ENCODE assay signal across 9 cellular contexts in the genomic region with DNA sequence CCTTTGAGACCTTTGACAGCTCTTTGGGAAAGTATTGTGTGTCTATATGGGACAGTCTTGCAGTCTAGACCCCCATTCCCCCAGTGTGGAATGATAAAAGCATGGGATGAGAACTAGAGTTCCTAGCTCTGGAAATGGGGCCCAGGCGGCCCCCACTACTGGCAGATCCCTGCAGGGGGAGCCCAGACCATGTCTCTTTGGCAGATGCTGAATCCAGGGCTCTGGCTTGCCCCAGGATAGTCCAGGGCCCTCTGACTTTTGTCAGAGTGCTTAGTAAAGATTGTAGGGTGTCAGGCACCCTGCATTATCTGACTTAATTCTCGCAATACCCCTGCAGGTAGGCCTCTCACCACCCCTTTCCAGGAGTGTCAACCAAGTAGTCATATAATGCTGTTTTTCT. TPM values are rescaled to one million over a fixed set of nuclear protein-coding genes. Genes with fewer than 3 reads are reported as not detected.
A peak's percentile ranks its signal among the peaks of the same experiment; 100 is the strongest.
DNase-seq lines count a peak whose midpoint lies in the region; ATAC-seq and TF ChIP-seq lines count a peak whose summit lies in the region.
"Had no signal": no experiment of that assay in that cellular context is flagged by ENCODE, and none has a peak within 500 bp of the region (broad histone marks: within the 10 kb centered on the region; RNA-seq: fewer than 3 reads in every experiment).

No MANE protein-coding gene starts in this region.

- POLR2A ChIA-PET in activated CD4-positive, alpha-beta T cell treated with anti-CD3 and anti-CD28 coated beads, Interleukin-2, amount 10 ng/mL, durations not matched to agents 7 days and 5 days (lab: Charles Lee) = no interaction called here
- POLR2A ChIA-PET in OCI-LY7 (lab: Charles Lee) = no interaction called here

- H3K9me3 ChIP-seq in OCI-LY7 (ENCODE audit: low read length) (no peaks in the 10 kb centered on the region), fibroblast of lung (ENCODE audit: control insufficient read depth, insufficient read depth, low read depth, low read length) (no peaks in the 10 kb centered on the region)

- H3K27me3 ChIP-seq in fibroblast of lung (ENCODE audit: control insufficient read depth, insufficient read depth, low read length) = no peaks in the 10 kb centered on the region

- no peak overlapping the region for H3K4me3 Mint-ChIP-seq in activated CD4-positive, alpha-beta T cell treated with anti-CD3 and anti-CD28 coated beads, Interleukin-2, amount 10 ng/mL, durations not matched to agents 7 days and 5 days
- H3K4me3 Mint-ChIP-seq in stimulated activated naive B cell treated with anti-CD40 and anti-IgM and Interleukin-4, amounts not matched to agents 10 μg/mL and 1 μg/mL and 100 μg/mL, for 72 hours = no peak overlapping the region

- H3K4me1 ChIP-seq in OCI-LY7 (ENCODE audit: insufficient read depth, low read length, poor library complexity, severe bottlenecking) = peaks cover 16% of the 10 kb centered on the region
- H3K4me1 ChIP-seq in fibroblast of lung (ENCODE audit: control insufficient read depth, extremely low read depth, insufficient read depth, low read length) = peaks cover 14% of the 10 kb centered on the region

- H3K36me3 ChIP-seq in OCI-LY7 (ENCODE audit: insufficient read depth, low read length) (peaks cover 93% of the 10 kb centered on the region), fibroblast of lung (ENCODE audit: control insufficient read depth, insufficient read depth, low read length) (peaks cover 12% of the 10 kb centered on the region)

- H4K20me1 ChIP-seq in OCI-LY7 (ENCODE audit: insufficient read depth, low read length) (peaks cover 21% of the 10 kb centered on the region), fibroblast of lung (ENCODE audit: control insufficient read depth, extremely low read depth, insufficient read depth, low read length) (no peaks in the 10 kb centered on the region)

- H3K4me1 Mint-ChIP-seq in activated CD4-positive, alpha-beta T cell treated with anti-CD3 and anti-CD28 coated beads, Interleukin-2, amount 10 ng/mL, durations not matched to agents 7 days and 5 days = peaks cover 48% of the 10 kb centered on the region
- peaks cover 35 to 73% of the 10 kb centered on the region in 2 donors for H3K4me1 Mint-ChIP-seq in stimulated activated naive B cell treated with anti-CD40 and anti-IgM and Interleukin-4, amounts not matched to agents 10 μg/mL and 1 μg/mL and 100 μg/mL, for 72 hours

- no peaks in the 10 kb centered on the region for H3K9me3 Mint-ChIP-seq in activated CD4-positive, alpha-beta T cell treated with anti-CD3 and anti-CD28 coated beads, Interleukin-2, amount 10 ng/mL, durations not matched to agents 7 days and 5 days
- no peaks in the 10 kb centered on the region for H3K9me3 Mint-ChIP-seq in stimulated activated naive B cell treated with anti-CD40 and anti-IgM and Interleukin-4, amounts not matched to agents 10 μg/mL and 1 μg/mL and 100 μg/mL, for 72 hours

- peaks cover 54% of the 10 kb centered on the region for H3K36me3 Mint-ChIP-seq in activated CD4-positive, alpha-beta T cell treated with anti-CD3 and anti-CD28 coated beads, Interleukin-2, amount 10 ng/mL, durations not matched to agents 7 days and 5 days (ENCODE audit: low read depth)
- peaks cover 45 to 48% of the 10 kb centered on the region in 2 donors for H3K36me3 Mint-ChIP-seq in stimulated activated naive B cell treated with anti-CD40 and anti-IgM and Interleukin-4, amounts not matched to agents 10 μg/mL and 1 μg/mL and 100 μg/mL, for 72 hours

- H3K4me2 ChIP-seq in OCI-LY7 (ENCODE audit: low read length) (no peak overlapping the region), fibroblast of lung (ENCODE audit: extremely low read depth, insufficient read depth, low read length) (no peak overlapping the region)

- ATAC-seq in stimulated activated naive B cell treated with anti-CD40 and anti-IgM and Interleukin-4, amounts not matched to agents 10 μg/mL and 1 μg/mL and 100 μg/mL, for 72 hours (replicated peaks) = no peak
- no peak for ATAC-seq in GM21360 (IDR thresholded peaks at IDR 0.05; ENCODE audit: unreplicated experiment)

- no peak for DNase-seq in activated CD4-positive, alpha-beta T cell treated with anti-CD3 and anti-CD28 coated beads, Interleukin-2, amount 10 ng/mL, durations not matched to agents 7 days and 5 days
- no peak for DNase-seq in activated CD4-positive, alpha-beta T cell treated with anti-CD3 and anti-CD28 coated beads, Interleukin-2, amount 50 U/mL, for 4 hours
- no peak for DNase-seq in OCI-LY7 (ENCODE audit: low spot score)
- DNase-seq in fibroblast of lung (ENCODE audit: low read depth in 2 of 2) = no peak
- DNase-seq in stimulated activated naive B cell treated with anti-CD40 and anti-IgM and Interleukin-4, amounts not matched to agents 10 μg/mL and 1 μg/mL and 100 μg/mL, for 72 hours = no peak
- no peak for DNase-seq in middle frontal gyrus (ENCODE audit: extremely low spot score, low spot score)
- DNase-seq in central memory CD4-positive, alpha-beta T cell = no peak
- DNase-seq: SW 1271 had no signal

- no peak overlapping the region for H3K27ac ChIP-seq in OCI-LY7 (ENCODE audit: low read depth, low read length, poor library complexity, severe bottlenecking)
- H3K27ac ChIP-seq in fibroblast of lung (ENCODE audit: insufficient read depth, low read length) = no peak overlapping the region

- no TSS peak for BruUV-seq in OCI-LY7 (replicated peaks; lab: Mats Ljungman, UMichigan)

- peaks cover 74% of the 10 kb centered on the region for H3K79me2 ChIP-seq in OCI-LY7 (ENCODE audit: insufficient read depth, low read depth, low read length)
- peaks cover 78% of the 10 kb centered on the region for H3K79me2 ChIP-seq in fibroblast of lung (ENCODE audit: control insufficient read depth, insufficient read depth, low read length)

- H3K4me3 ChIP-seq in OCI-LY7 (ENCODE audit: low read depth, low read length, poor library complexity, severe bottlenecking) = no peak overlapping the region
- H3K4me3 ChIP-seq in fibroblast of lung (replicated peaks in 1 of 4; ENCODE audit: control extremely low read depth in 1 of 4, insufficient read depth in 1 of 4, low read depth in 3 of 4, low read length in 4 of 4) = no peak overlapping the region

- no peaks in the 10 kb centered on the region for H3K27me3 Mint-ChIP-seq in activated CD4-positive, alpha-beta T cell treated with anti-CD3 and anti-CD28 coated beads, Interleukin-2, amount 10 ng/mL, durations not matched to agents 7 days and 5 days
- no peaks in the 10 kb centered on the region for H3K27me3 Mint-ChIP-seq in stimulated activated naive B cell treated with anti-CD40 and anti-IgM and Interleukin-4, amounts not matched to agents 10 μg/mL and 1 μg/mL and 100 μg/mL, for 72 hours

- no peak overlapping the region for H3K9ac ChIP-seq in fibroblast of lung (ENCODE audit: insufficient read depth, low read length)

- CTCF ChIA-PET in activated CD4-positive, alpha-beta T cell treated with anti-CD3 and anti-CD28 coated beads, Interleukin-2, amount 10 ng/mL, durations not matched to agents 7 days and 5 days (lab: Charles Lee) = interaction anchor here (1.0 to 3.0 kb wide), 3 partner anchors 8 to 11 kb away, joined by 3 to 10 read pairs (median 3); a partner anchor contains a TSS
- CTCF ChIA-PET in OCI-LY7 (lab: Charles Lee; ENCODE audit: unreplicated experiment) = no interaction called here

- no peaks in the 10 kb centered on the region for H3K9me2 ChIP-seq in OCI-LY7 (ENCODE audit: insufficient read depth, low read length)

- intact Hi-C loops in OCI-LY7 (cut with micrococcal nuclease; ENCODE audit: unreplicated experiment) = no loop called here

- peak; percentile 60 for TF ChIP-seq CTCF in OCI-LY7 (conservative IDR thresholded peaks at IDR 0.05; ENCODE audit: low read length)
- peak; percentile 19 to 30 for TF ChIP-seq CTCF in fibroblast of lung (conservative IDR thresholded peaks at IDR 0.05 in 1 of 2, IDR thresholded peaks at IDR 0.05 in 1 of 2; ENCODE audit: low read depth in 1 of 2, low read length in 2 of 2)

- H3K27ac Mint-ChIP-seq in activated CD4-positive, alpha-beta T cell treated with anti-CD3 and anti-CD28 coated beads, Interleukin-2, amount 10 ng/mL, durations not matched to agents 7 days and 5 days = peak overlapping the region; percentile 41
- peak overlapping the region; percentile 51 for H3K27ac Mint-ChIP-seq in stimulated activated naive B cell treated with anti-CD40 and anti-IgM and Interleukin-4, amounts not matched to agents 10 μg/mL and 1 μg/mL and 100 μg/mL, for 72 hours

- no peak overlapping the region for H2AFZ ChIP-seq in OCI-LY7 (ENCODE audit: low read length)
- no peak overlapping the region for H2AFZ ChIP-seq in fibroblast of lung (ENCODE audit: low read length)

RNA-seq across cellular contexts. Expression of a gene that starts 8.3 kb away (rescaled TPM):
- 100 to 1,000 TPM in 1 of 2 experiments, 10 to 100 TPM in 1; 98.2 to 102 TPM for total RNA-seq in activated CD4-positive, alpha-beta T cell treated with anti-CD3 and anti-CD28 coated beads, Interleukin-2, amount 10 ng/mL, durations not matched to agents 7 days and 5 days
- total RNA-seq in OCI-LY7 (2014; rRNA removed; shearing (Covaris generic)) = 99.3 and 100 TPM in 2 replicates
- total RNA-seq in OCI-LY7 (2022) (120 and 125 TPM in 2 replicates), fibroblast of lung (93.7 and 103 TPM in 2 replicates)
- polyA plus RNA-seq in fibroblast of lung = 67.7 and 70.3 TPM in 2 replicates
- 42.8 and 48.0 TPM in 2 replicates for polyA plus RNA-seq in fibroblast of lung (2012)
- 127 and 143 TPM in 2 replicates for polyA minus RNA-seq in fibroblast of lung (ENCODE audit: low replicate concordance)

RNA-seq across cellular contexts. Expression of a gene that starts 33.5 kb away (rescaled TPM):
- total RNA-seq in activated CD4-positive, alpha-beta T cell treated with anti-CD3 and anti-CD28 coated beads, Interleukin-2, amount 10 ng/mL, durations not matched to agents 7 days and 5 days = 10 to 100 TPM; 24.7 to 24.9 TPM
- total RNA-seq in OCI-LY7 (2014; rRNA removed; shearing (Covaris generic)) = 11.9 and 14.1 TPM in 2 replicates
- total RNA-seq in OCI-LY7 (2022) = 19.9 and 20.8 TPM in 2 replicates
- 25.4 and 32.2 TPM in 2 replicates for total RNA-seq in fibroblast of lung
- 15.1 and 21.1 TPM in 2 replicates for polyA plus RNA-seq in fibroblast of lung
- 19.6 and 25.9 TPM in 2 replicates for polyA plus RNA-seq in fibroblast of lung (2012)
- 45.1 and 47.2 TPM in 2 replicates for polyA minus RNA-seq in fibroblast of lung (ENCODE audit: low replicate concordance)
